Comparison of ENCODE assay signal across 20 cellular contexts in genomic region chr14:105629886-105630215, GRCh38.
"Had no signal": no experiment of that assay in that cellular context is flagged by ENCODE, and none has a peak within 500 bp of the region (broad histone marks: within the 10 kb centered on the region; RNA-seq: fewer than 3 reads in every experiment).

No MANE protein-coding gene starts in this region.

- DNase-seq: activated CD4-positive, alpha-beta memory T cell treated with anti-CD3 and anti-CD28 coated beads, Interleukin-2, amount 10 ng/mL, durations not matched to agents 7 days and 5 days; activated CD4-positive, alpha-beta T cell treated with anti-CD3 and anti-CD28 coated beads, Interleukin-2, amount 10 ng/mL, durations not matched to agents 24 days and 14 days; activated CD4-positive, CD25-positive, alpha-beta regulatory T cell treated with anti-CD3 and anti-CD28 coated beads, Interleukin-2, amount 50 U/mL, for 72 hours; activated CD8-positive, alpha-beta memory T cell treated with anti-CD3 and anti-CD28 coated beads, Interleukin-2, amount 50 U/mL, for 48 hours; activated gamma-delta T cell; activated T-cell treated with anti-CD3 and anti-CD28 coated beads, Interleukin-2, amount 50 U/mL, for 24 hours; adrenal gland; body of pancreas; dermis blood vessel endothelial cell; effector CD4-positive, alpha-beta T cell; right cardiac atrium; T1000; WERI-Rb-1 had no signal

- H3K27ac ChIP-seq: adrenal gland, body of pancreas, left lung, lower lobe of right lung, thoracic aorta, vagina, WERI-Rb-1 had no signal

- H3K4me3 ChIP-seq: adrenal gland, body of pancreas, left lung, lower lobe of right lung, mucosa of descending colon, thoracic aorta, vagina had no signal

- H3K36me3 ChIP-seq: adrenal gland, left lung, lower lobe of right lung, thoracic aorta, vagina, WERI-Rb-1 had no signal

- H3K9me3 ChIP-seq: adrenal gland, body of pancreas, mucosa of descending colon, vagina had no signal

- FAIRE-seq: colon, frontal cortex had no signal

- H3K27me3 ChIP-seq: adrenal gland, body of pancreas, left lung, vagina had no signal

- H3K4me1 ChIP-seq: adrenal gland, body of pancreas, left lung, lower lobe of right lung, vagina had no signal
